In genomic region chr3:175526609-175527280, GRCh38 we compare ENCODE assay signal across 9 cellular contexts.
DNase-seq lines count a peak whose midpoint lies in the region; FAIRE-seq and TF ChIP-seq lines count a peak whose summit lies in the region.
"Had no signal": no experiment of that assay in that cellular context is flagged by ENCODE, and none has a peak within 500 bp of the region (broad histone marks: within the 10 kb centered on the region; RNA-seq: fewer than 3 reads in every experiment).

No MANE protein-coding gene starts in this region.

- H3K4me1 Mint-ChIP-seq in activated naive CD8-positive, alpha-beta T cell treated with anti-CD3 and anti-CD28 coated beads for 36 hours = peaks cover 6% of the 10 kb centered on the region

- H3K36me3 Mint-ChIP-seq in activated naive CD8-positive, alpha-beta T cell treated with anti-CD3 and anti-CD28 coated beads for 36 hours = no peaks in the 10 kb centered on the region

- no peaks in the 10 kb centered on the region for H3K27me3 Mint-ChIP-seq in activated naive CD8-positive, alpha-beta T cell treated with anti-CD3 and anti-CD28 coated beads for 36 hours

- H3K9ac ChIP-seq in keratinocyte (ENCODE audit: control insufficient read depth, extremely low read depth, insufficient read depth, low read length) (no peak overlapping the region), stomach smooth muscle (ENCODE audit: low read length in 2 of 2) (no peak overlapping the region)

- H3K4me3 ChIP-seq in HAP-1 = peak overlapping the region; percentile 18
- H3K4me3 ChIP-seq in keratinocyte (ENCODE audit: control insufficient read depth in 2 of 3, extremely low read depth in 1 of 3, insufficient read depth in 2 of 3, low read depth in 1 of 3, low read length in 3 of 3) = peak overlapping the region in 2 of 3 experiments; percentile 12 to 37
- peak overlapping the region; percentile 41 to 54 for H3K4me3 ChIP-seq in stomach smooth muscle (ENCODE audit: low read length in 2 of 2)
- no peak overlapping the region for H3K4me3 ChIP-seq in SJCRH30

- in situ Hi-C loops in HAP-1 (cut with MboI; ENCODE audit: low sequenced_read_pairs) = no loop called here

- H3K27ac ChIP-seq in keratinocyte (ENCODE audit: control insufficient read depth, insufficient read depth, low read length) (no peak overlapping the region), stomach smooth muscle (ENCODE audit: low read length) (no peak overlapping the region), SJCRH30 (no peak overlapping the region), substantia nigra (ENCODE audit: low read depth, low read length, poor library complexity, severe bottlenecking) (no peak overlapping the region)

- no peaks in the 10 kb centered on the region for H3K79me2 ChIP-seq in keratinocyte (ENCODE audit: control insufficient read depth, insufficient read depth, low read length)

- FAIRE-seq in keratinocyte (lab: Jason Lieb, UNC) = no peak

- DNase-seq in HAP-1 (ENCODE audit: low spot score in 2 of 2) (peak; percentile 47 to 81), keratinocyte (ENCODE audit: low read depth, low spot score) (no peak), pons (ENCODE audit: low spot score) (no peak), SJCRH30 (no peak), NCI-H2171 (lab: John Stamatoyannopoulos, UW) (no peak), substantia nigra (lab: John Stamatoyannopoulos, UW) (no peak)
- no peak for DNase-seq in activated naive CD8-positive, alpha-beta T cell treated with anti-CD3 and anti-CD28 coated beads for 36 hours
- DNase-seq: NCI-H187 treated with DMSO at 0.1 percent for 48 hours had no signal

- H3K27ac Mint-ChIP-seq in activated naive CD8-positive, alpha-beta T cell treated with anti-CD3 and anti-CD28 coated beads for 36 hours = no peak overlapping the region

- H3K4me3 Mint-ChIP-seq in activated naive CD8-positive, alpha-beta T cell treated with anti-CD3 and anti-CD28 coated beads for 36 hours = peak overlapping the region; percentile 37

- no peaks in the 10 kb centered on the region for H3K27me3 ChIP-seq in HAP-1 (ENCODE audit: low read depth)
- no peaks in the 10 kb centered on the region for H3K27me3 ChIP-seq in keratinocyte (ENCODE audit: control insufficient read depth, extremely low read depth, insufficient read depth, low read length)
- H3K27me3 ChIP-seq in stomach smooth muscle (ENCODE audit: control insufficient read depth in 1 of 2, insufficient read depth in 2 of 2, low read length in 2 of 2) = no peaks in the 10 kb centered on the region
- no peaks in the 10 kb centered on the region for H3K27me3 ChIP-seq in SJCRH30

- H3K9me3 Mint-ChIP-seq in activated naive CD8-positive, alpha-beta T cell treated with anti-CD3 and anti-CD28 coated beads for 36 hours = no peaks in the 10 kb centered on the region

- H2AFZ ChIP-seq in keratinocyte (ENCODE audit: control insufficient read depth, low read length) = peak overlapping the region; percentile 11

- H3K4me2 ChIP-seq in keratinocyte (ENCODE audit: control insufficient read depth, extremely low read depth, insufficient read depth, low read depth, low read length) = peak overlapping the region; percentile 59

- H3K9me3 ChIP-seq in HAP-1 = no peaks in the 10 kb centered on the region
- H3K9me3 ChIP-seq in keratinocyte (ENCODE audit: control insufficient read depth, low read depth, low read length) = no peaks in the 10 kb centered on the region
- no peaks in the 10 kb centered on the region for H3K9me3 ChIP-seq in stomach smooth muscle (ENCODE audit: control insufficient read depth in 2 of 2, low read length in 2 of 2)
- no peaks in the 10 kb centered on the region for H3K9me3 ChIP-seq in SJCRH30 (replicated peaks)

- dilution Hi-C loops in keratinocyte (cut with MboI; ENCODE audit: extremely low pct_ligation_motif_present, low sequenced_read_pairs) = no loop called here

- no peaks in the 10 kb centered on the region for H3K9me1 ChIP-seq in keratinocyte (ENCODE audit: control insufficient read depth, extremely low read depth, insufficient read depth, low read length)

- H3K36me3 ChIP-seq in HAP-1 (replicated peaks) (no peaks in the 10 kb centered on the region), keratinocyte (ENCODE audit: control insufficient read depth in 2 of 2, extremely low read depth in 1 of 2, insufficient read depth in 2 of 2, low read length in 2 of 2) (no peaks in the 10 kb centered on the region), stomach smooth muscle (ENCODE audit: control insufficient read depth in 2 of 2, insufficient read depth in 2 of 2, low read length in 2 of 2) (no peaks in the 10 kb centered on the region), SJCRH30 (no peaks in the 10 kb centered on the region)

- H3K4me1 ChIP-seq in HAP-1 (peaks cover 7% of the 10 kb centered on the region), keratinocyte (ENCODE audit: control insufficient read depth, extremely low read depth, insufficient read depth, low read length) (no peaks in the 10 kb centered on the region), stomach smooth muscle (ENCODE audit: control insufficient read depth, insufficient read depth, low read length) (no peaks in the 10 kb centered on the region), SJCRH30 (no peaks in the 10 kb centered on the region)

- no peaks in the 10 kb centered on the region for H4K20me1 ChIP-seq in keratinocyte (ENCODE audit: control insufficient read depth, extremely low read depth, insufficient read depth, low read length)

- no peak for TF ChIP-seq CTCF in keratinocyte (optimal IDR thresholded peaks at IDR 0.05 in 1 of 3, IDR thresholded peaks at IDR 0.05 in 1 of 3, conservative IDR thresholded peaks at IDR 0.05 in 1 of 3; ENCODE audit: extremely low read depth in 1 of 3, insufficient read depth in 2 of 3, low read length in 3 of 3)

Comparison
In these comparisons a context has a peak if more than half of its experiments do, and no peak if none do; other contexts are left out.
1. DNase-seq: peak in HAP-1 (2 of 2); none in activated naive CD8-positive, alpha-beta T cell treated with anti-CD3 and anti-CD28 coated beads for 36 hours (single experiment), keratinocyte (single experiment), pons (single experiment), SJCRH30 (0 of 2), NCI-H2171 (single experiment) and substantia nigra (0 of 49).